Comparison of ENCODE assay signal across 8 cellular contexts in the genomic region with DNA sequence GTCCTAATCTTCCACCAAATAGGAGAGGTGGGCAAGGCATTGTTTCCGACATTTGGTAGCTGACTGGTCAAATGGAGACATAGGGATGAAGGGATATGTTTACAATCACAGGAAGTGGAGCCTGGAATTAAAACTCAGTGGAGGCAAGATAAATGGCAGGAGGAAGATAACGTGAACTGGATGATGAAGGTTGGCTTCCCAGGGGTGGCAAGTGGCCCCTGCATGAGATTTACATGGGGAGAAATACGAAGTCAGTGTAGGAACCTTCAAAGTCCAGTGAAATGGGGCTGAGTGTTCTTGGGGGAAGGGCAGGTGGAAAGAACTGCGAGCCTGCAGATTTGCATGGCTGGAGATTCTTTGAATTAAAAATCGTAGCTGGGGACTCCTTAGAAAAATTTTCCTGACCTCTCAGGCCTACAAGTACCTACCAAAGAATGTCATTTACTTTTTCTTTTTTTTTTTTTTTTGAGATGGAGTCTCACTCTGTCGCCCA. TPM values are rescaled to one million over a fixed set of nuclear protein-coding genes. Genes with fewer than 3 reads are reported as not detected.
DNase-seq lines count a peak whose midpoint lies in the region; ATAC-seq and TF ChIP-seq lines count a peak whose summit lies in the region.

No MANE protein-coding gene starts in this region.

- H3K4me1 ChIP-seq in SK-N-SH (ENCODE audit: control insufficient read depth in 1 of 2, insufficient read depth in 2 of 2, low read depth in 1 of 2, low read length in 1 of 2): peaks cover 0 to 18% of the 10 kb centered on the region in 2 experiments; a peak in 2 of 4 replicates
- peaks cover 18 to 45% (median 35%) of the 10 kb centered on the region in 4 donors for H3K4me1 ChIP-seq in stomach

- peaks cover 31% of the 10 kb centered on the region for H3F3A ChIP-seq in SK-N-SH (replicated peaks; ENCODE audit: insufficient read depth)

- TF ChIP-seq RAD21 in SK-N-SH (IDR thresholded peaks at IDR 0.05; ENCODE audit: low read length): no peak

- DNase-seq in SK-N-SH (no peak), immature natural killer cell (no peak), stomach (no peak), hepatic stellate cell (ENCODE audit: low spot score) (no peak), pons (ENCODE audit: low spot score) (no peak), T1000 (lab: John Stamatoyannopoulos, UW) (no peak)

- peaks cover 3% of the 10 kb centered on the region for H3K9me3 Mint-ChIP-seq in activated T-helper 17 cell treated with anti-CD3 and anti-CD28 coated beads, Interleukin-2, amount 50 U/mL, for 72 hours
- no peaks in the 10 kb centered on the region for H3K9me3 Mint-ChIP-seq in immature natural killer cell

- H3K9me3 ChIP-seq in SK-N-SH: no peaks in the 10 kb centered on the region
- no peaks in the 10 kb centered on the region for H3K9me3 ChIP-seq in stomach

- intact Hi-C loops in stomach (cut with DNase I; ENCODE audit: low total_unique reads): no loop called here

- peaks cover 4% of the 10 kb centered on the region; the same call in 1 of the 2 replicates for H4K20me1 ChIP-seq in SK-N-SH (ENCODE audit: insufficient read depth)

- no peak for ATAC-seq in SK-N-SH treated with all-trans-retinoic acid at 6 μM for 48 hours
- no peak for ATAC-seq in activated T-helper 17 cell treated with anti-CD3 and anti-CD28 coated beads, Interleukin-2, amount 50 U/mL, for 72 hours (replicated peaks)

- no peak overlapping the region for H3K27ac Mint-ChIP-seq in activated T-helper 17 cell treated with anti-CD3 and anti-CD28 coated beads, Interleukin-2, amount 50 U/mL, for 72 hours
- H3K27ac Mint-ChIP-seq in immature natural killer cell: peak overlapping the region in 2 of 6 donors; percentile 1 to 73

- H3K27ac ChIP-seq in SK-N-SH (ENCODE audit: low read depth in 2 of 2, low read length in 1 of 2): peak overlapping the region; percentile 3 to 80; a peak in 3 of 4 replicates
- peak overlapping the region; percentile 77 to 88 (median 80) for H3K27ac ChIP-seq in stomach

- peak overlapping the region; percentile 82; the same call in 1 of the 2 replicates for H2AFZ ChIP-seq in SK-N-SH (ENCODE audit: low read depth)

- H3K4me3 ChIP-seq in SK-N-SH (ENCODE audit: low read depth in 2 of 2, low read length in 1 of 2) (peak overlapping the region; percentile 51 to 58; a peak in 3 of 4 replicates), stomach (peak overlapping the region; percentile 56 to 69 (median 62))

- no peak for TF ChIP-seq CTCF in SK-N-SH (IDR thresholded peaks at IDR 0.05)
- no peak for TF ChIP-seq CTCF in stomach (IDR thresholded peaks at IDR 0.05)

- H3K9me2 ChIP-seq in SK-N-SH: no peaks in the 10 kb centered on the region

- H3K4me1 Mint-ChIP-seq in activated T-helper 17 cell treated with anti-CD3 and anti-CD28 coated beads, Interleukin-2, amount 50 U/mL, for 72 hours: peaks cover 5% of the 10 kb centered on the region
- H3K4me1 Mint-ChIP-seq in immature natural killer cell: peaks cover 6 to 16% of the 10 kb centered on the region in 2 donors

- H3K36me3 Mint-ChIP-seq in activated T-helper 17 cell treated with anti-CD3 and anti-CD28 coated beads, Interleukin-2, amount 50 U/mL, for 72 hours (ENCODE audit: low read depth): peaks cover 29% of the 10 kb centered on the region
- peaks cover 11 to 20% (median 16%) of the 10 kb centered on the region in 3 donors for H3K36me3 Mint-ChIP-seq in immature natural killer cell

- H3K4me3 Mint-ChIP-seq in activated T-helper 17 cell treated with anti-CD3 and anti-CD28 coated beads, Interleukin-2, amount 50 U/mL, for 72 hours: peak overlapping the region; percentile 67
- H3K4me3 Mint-ChIP-seq in immature natural killer cell: peak overlapping the region; percentile 20 to 76 (median 67)

- peak overlapping the region; percentile 81 for H3K4me2 ChIP-seq in SK-N-SH

- no peaks in the 10 kb centered on the region for H3K27me3 Mint-ChIP-seq in activated T-helper 17 cell treated with anti-CD3 and anti-CD28 coated beads, Interleukin-2, amount 50 U/mL, for 72 hours
- peaks cover 0 to 2% (median 2%) of the 10 kb centered on the region in 3 donors for H3K27me3 Mint-ChIP-seq in immature natural killer cell (ENCODE audit: low read depth in 3 of 3)

- peaks cover 10 to 24% of the 10 kb centered on the region in 2 experiments for H3K36me3 ChIP-seq in SK-N-SH (replicated peaks in 1 of 2; ENCODE audit: control insufficient read depth in 1 of 2, insufficient read depth in 2 of 2, low read length in 1 of 2)
- peaks cover 21 to 44% (median 33%) of the 10 kb centered on the region in 4 donors for H3K36me3 ChIP-seq in stomach

- no peak overlapping the region for H3K9ac ChIP-seq in SK-N-SH

- CTCF ChIA-PET in SK-N-SH (lab: Yijun Ruan, JAX): interaction anchor here (0.6 to 1.6 kb wide), 2 partner anchors 13 to 266 kb away, joined by 3 to 4 read pairs; no protein-coding TSS in a partner anchor

- no peaks in the 10 kb centered on the region for H3K79me2 ChIP-seq in SK-N-SH (ENCODE audit: insufficient read depth)

- 95% methylated on average over 6 of the region's 6 CpGs for WGBS in SK-N-SH (ENCODE audit: low lambda C conversion rate)
- WGBS in stomach, 5 donors: 83 to 89% (median 86%) methylated on average over 6 of the region's 6 CpGs

- POLR2A ChIA-PET in SK-N-SH (lab: Yijun Ruan, JAX): interaction anchor here (0.7 to 1.6 kb wide), 6 partner anchors 13 to 83 kb away, joined by 3 to 9 read pairs (median 5); partner anchors contain the start of genes EIF3D and TXN2

- TF ChIP-seq EP300 in SK-N-SH (IDR thresholded peaks at IDR 0.05; ENCODE audit: borderline replicate concordance in 1 of 2, low read depth in 1 of 2, low read length in 1 of 2): no peak
- TF ChIP-seq EP300 in stomach (IDR thresholded peaks at IDR 0.05): no peak

- H3K27me3 ChIP-seq in SK-N-SH (ENCODE audit: insufficient read depth) (no peaks in the 10 kb centered on the region), stomach (no peaks in the 10 kb centered on the region)

- no peak for TF ChIP-seq POLR2A in stomach (IDR thresholded peaks at IDR 0.05)

TF ChIP-seq in SK-N-SH, 30 proteins besides CTCF, POLR2A, EP300 and RAD21 (continues in another document):
- no peak for TF ChIP-seq ELF1 (IDR thresholded peaks at IDR 0.05)
- TF ChIP-seq RXRA (IDR thresholded peaks at IDR 0.05; ENCODE audit: borderline replicate concordance, low read depth): no peak
- TF ChIP-seq, protein P1, sequence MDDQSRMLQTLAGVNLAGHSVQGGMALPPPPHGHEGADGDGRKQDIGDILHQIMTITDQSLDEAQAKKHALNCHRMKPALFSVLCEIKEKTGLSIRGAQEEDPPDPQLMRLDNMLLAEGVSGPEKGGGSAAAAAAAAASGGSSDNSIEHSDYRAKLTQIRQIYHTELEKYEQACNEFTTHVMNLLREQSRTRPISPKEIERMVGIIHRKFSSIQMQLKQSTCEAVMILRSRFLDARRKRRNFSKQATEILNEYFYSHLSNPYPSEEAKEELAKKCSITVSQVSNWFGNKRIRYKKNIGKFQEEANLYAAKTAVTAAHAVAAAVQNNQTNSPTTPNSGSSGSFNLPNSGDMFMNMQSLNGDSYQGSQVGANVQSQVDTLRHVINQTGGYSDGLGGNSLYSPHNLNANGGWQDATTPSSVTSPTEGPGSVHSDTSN (IDR thresholded peaks at IDR 0.05): no peak

TF ChIP-seq in SK-N-SH treated with all-trans-retinoic acid at 6 μM for 48 hours, 23 proteins besides CTCF, POLR2A, EP300 and RAD21 (continues in another document):
- TF ChIP-seq TOX (CRISPR knock-in tag; IDR thresholded peaks at IDR 0.05; ENCODE audit: borderline replicate concordance) (no peak), BACH2 (CRISPR knock-in tag; IDR thresholded peaks at IDR 0.05; ENCODE audit: borderline replicate concordance) (no peak), ZNF70 (CRISPR knock-in tag; IDR thresholded peaks at IDR 0.05) (no peak), GLIS3 (CRISPR knock-in tag; IDR thresholded peaks at IDR 0.05) (no peak), POU6F1 (CRISPR knock-in tag; IDR thresholded peaks at IDR 0.05; ENCODE audit: borderline replicate concordance, low read depth) (no peak), ZFP30 (CRISPR knock-in tag; IDR thresholded peaks at IDR 0.05) (no peak)

RNA-seq across cellular contexts. Expression of gene FOXRED2, which starts 0.7 kb away (rescaled TPM):
- 4.3 and 7.9 TPM in 2 replicates for polyA plus RNA-seq in SK-N-SH (2012; rRNA removed)
- 4.6 and 6.9 TPM in 2 replicates for polyA plus RNA-seq in SK-N-SH (2012; cell fraction: cytosol; rRNA removed)
- polyA plus RNA-seq in SK-N-SH (2012; cell fraction: nucleus; rRNA removed): 6.2 and 6.6 TPM in 2 replicates
- total RNA-seq in activated T-helper 17 cell treated with anti-CD3 and anti-CD28 coated beads, Interleukin-2, amount 50 U/mL, for 72 hours: 10 to 100 TPM; 12.3 to 18.0 TPM
- 1 to 10 TPM in 1 of 3 donors, under 1 TPM in 1, not detected in 1; 0.38 to 2.8 TPM for polyA plus RNA-seq in immature natural killer cell
- 10 to 100 TPM in 1 of 5 donors, 1 to 10 TPM in 4; 2.9 to 17.5 (median 6.5) TPM for total RNA-seq in stomach
- polyA plus RNA-seq in stomach: 1 to 10 TPM in 2 of 3 donors, under 1 TPM in 1; 0.76 to 2.5 (median 1.9) TPM

RNA-seq across cellular contexts. Expression of gene EIF3D, which starts 21.4 kb away (rescaled TPM):
- polyA plus RNA-seq in SK-N-SH (2012; rRNA removed): 423 and 498 TPM in 2 replicates
- 300 and 379 TPM in 2 replicates for polyA plus RNA-seq in SK-N-SH (2012; cell fraction: cytosol; rRNA removed)
- 400 and 411 TPM in 2 replicates for polyA plus RNA-seq in SK-N-SH (2012; cell fraction: nucleus; rRNA removed)
- total RNA-seq in activated T-helper 17 cell treated with anti-CD3 and anti-CD28 coated beads, Interleukin-2, amount 50 U/mL, for 72 hours: 100 to 1,000 TPM; 307 to 329 TPM
- polyA plus RNA-seq in immature natural killer cell: 100 to 1,000 TPM in 2 of 3 donors, 10 to 100 TPM in 1; 95.1 to 155 (median 124) TPM
- 100 to 1,000 TPM in 4 of 5 donors, 10 to 100 TPM in 1; 80.4 to 212 (median 160) TPM for total RNA-seq in stomach
- polyA plus RNA-seq in stomach: 100 to 1,000 TPM; 172 to 242 (median 230) TPM

RNA-seq across cellular contexts. Expression of gene TXN2, which starts 26.1 kb away (rescaled TPM):
- 251 and 284 TPM in 2 replicates for polyA plus RNA-seq in SK-N-SH (2012; rRNA removed)
- polyA plus RNA-seq in SK-N-SH (2012; cell fraction: cytosol; rRNA removed): 212 and 258 TPM in 2 replicates
- polyA plus RNA-seq in SK-N-SH (2012; cell fraction: nucleus; rRNA removed): 151 and 162 TPM in 2 replicates
- total RNA-seq in activated T-helper 17 cell treated with anti-CD3 and anti-CD28 coated beads, Interleukin-2, amount 50 U/mL, for 72 hours: 100 to 1,000 TPM in 1 of 2 donors, 10 to 100 TPM in 1; 87.9 to 114 TPM
- 100 to 1,000 TPM; 134 to 239 (median 178) TPM for polyA plus RNA-seq in immature natural killer cell
- 100 to 1,000 TPM in 1 of 5 donors, 10 to 100 TPM in 3, 1 to 10 TPM in 1; 7.0 to 279 (median 43.7) TPM for total RNA-seq in stomach
- 100 to 1,000 TPM in 2 of 3 donors, 10 to 100 TPM in 1; 86.8 to 144 (median 124) TPM for polyA plus RNA-seq in stomach
